In genomic region chr19:40387151-40387550, GRCh38 we compare ENCODE assay signal across 24 cellular contexts. TPM values are rescaled to one million over a fixed set of nuclear protein-coding genes. Genes with fewer than 3 reads are reported as not detected.
"Had no signal": no experiment of that assay in that cellular context is flagged by ENCODE, and none has a peak within 500 bp of the region (broad histone marks: within the 10 kb centered on the region; RNA-seq: fewer than 3 reads in every experiment).

No MANE protein-coding gene starts in this region.

- H3K4me1 Mint-ChIP-seq: IgD-negative memory B cell had no signal

- H3K4me2 ChIP-seq: KMS-11 had no signal

- FAIRE-seq: HTR-8/SVneo, K562, RCC 7860 had no signal

- DNase-seq: Kasumi-1, MV-4-11, NCI-H1048, NCI-H1105, NCI-H1417, NCI-H1436 treated with DMSO at 0.1 percent for 48 hours, NCI-H1694, NCI-H1930, NCI-H2081, NCI-H2107, NCI-H2227 treated with DMSO at 0.1 percent for 48 hours, NCI-H524, NCI-H526 treated with DMSO at 0.1 percent for 48 hours, NCI-H748 treated with DMSO at 0.1 percent for 48 hours, RPMI8226, SHP77 had no signal

- H3K9ac ChIP-seq: KMS-11 had no signal

- H3K27ac Mint-ChIP-seq: IgD-negative memory B cell had no signal

- H3K4me3 Mint-ChIP-seq: IgD-negative memory B cell had no signal

- H3K9me3 Mint-ChIP-seq: IgD-negative memory B cell had no signal

- H3K27ac ChIP-seq: HL-60, KMS-11 had no signal

- H3K4me3 ChIP-seq: K562 had no signal

RNA-seq across cellular contexts. Expression of gene HIPK4, which starts 2.8 kb away (rescaled TPM):
- total RNA-seq: MCF 10A, NCI-H460 had no signal
